ENCODE assay signal across 8 cellular contexts in genomic region chr2:233251306-233252116, GRCh38. TPM values are rescaled to one million over a fixed set of nuclear protein-coding genes. Genes with fewer than 3 reads are reported as not detected.
A peak's percentile ranks its signal among the peaks of the same experiment; 100 is the strongest.
DNase-seq lines count a peak whose midpoint lies in the region; ATAC-seq, FAIRE-seq and TF ChIP-seq lines count a peak whose summit lies in the region.

TSS of gene ATG16L1 (plus strand) at chr2:233251673. CDS start at chr2:233251828, 155 bp downstream.

- H3K4me1 ChIP-seq in Karpas-422 (ENCODE audit: low read length): peaks cover 38% of the 10 kb centered on the region
- peaks cover 18 to 46% (median 32%) of the 10 kb centered on the region in 4 donors for H3K4me1 ChIP-seq in esophagus muscularis mucosa

- peaks cover 15% of the 10 kb centered on the region; the same call in 1 of the 2 replicates for H3K36me3 ChIP-seq in Karpas-422 (ENCODE audit: insufficient read depth, low read length)
- H3K36me3 ChIP-seq in esophagus muscularis mucosa: peaks cover 1 to 20% (median 8%) of the 10 kb centered on the region in 4 donors

- H3K4me2 ChIP-seq in Karpas-422 (ENCODE audit: low read depth, low read length, poor library complexity, severe bottlenecking): peak within 1 kb of the TSS; percentile 93

- H3K9me3 Mint-ChIP-seq in activated T-cell treated with anti-CD3 and anti-CD28 coated beads, Interleukin-2, amount 50 U/mL, for 72 hours: no peaks in the 10 kb centered on the region

- H3K4me3 ChIP-seq in Karpas-422 (ENCODE audit: low read length) (peak within 1 kb of the TSS; percentile 91), esophagus muscularis mucosa (peak within 1 kb of the TSS; percentile 73 to 97 (median 92))

- H3K27ac ChIP-seq in Karpas-422 (ENCODE audit: low read length) (peak within 1 kb of the TSS; percentile 5; the same call in 1 of the 2 replicates), esophagus muscularis mucosa (replicated peaks in 1 of 4) (peak within 1 kb of the TSS; percentile 82 to 95 (median 92))

- TF ChIP-seq POLR2A in esophagus muscularis mucosa (IDR thresholded peaks at IDR 0.05; ENCODE audit: low read depth): peak; percentile 53

- H3K4me1 Mint-ChIP-seq in activated T-cell treated with anti-CD3 and anti-CD28 coated beads, Interleukin-2, amount 50 U/mL, for 72 hours (ENCODE audit: low read depth): peaks cover 78% of the 10 kb centered on the region

- DNase-seq in Daoy (ENCODE audit: low read depth) (peak; percentile 97), Karpas-422 (peak; percentile 98), RCC 7860 (ENCODE audit: low spot score) (peak; percentile 90), esophagus muscularis mucosa (ENCODE audit: extremely low spot score) (peak; percentile 98), myocyte (ENCODE audit: low read depth) (peak; percentile 95)
- peak; percentile 97 for DNase-seq in activated T-cell treated with anti-CD3 and anti-CD28 coated beads, Interleukin-2, amount 50 U/mL, for 72 hours
- peak; percentile 90 to 94 for DNase-seq in stimulated activated CD8-positive, alpha-beta memory T cell treated with anti-CD3 and anti-CD28 coated beads, Interleukin-7, amount 100 ng/mL, for 48 hours (ENCODE audit: extremely low read depth in 1 of 2, low read depth in 1 of 2)

- H3K9me3 ChIP-seq in Karpas-422 (ENCODE audit: low read length) (no peaks in the 10 kb centered on the region), esophagus muscularis mucosa (no peaks in the 10 kb centered on the region)

- H3K27me3 Mint-ChIP-seq in activated T-cell treated with anti-CD3 and anti-CD28 coated beads, Interleukin-2, amount 50 U/mL, for 72 hours (ENCODE audit: low read depth): no peaks in the 10 kb centered on the region

- H3K27ac Mint-ChIP-seq in activated T-cell treated with anti-CD3 and anti-CD28 coated beads, Interleukin-2, amount 50 U/mL, for 72 hours: peak within 1 kb of the TSS; percentile 98

- peaks cover 49% of the 10 kb centered on the region for H3K79me2 ChIP-seq in Karpas-422 (ENCODE audit: low read length)

- TF ChIP-seq EP300 in esophagus muscularis mucosa (IDR thresholded peaks at IDR 0.05): no peak

- peak within 1 kb of the TSS; percentile 89 for H3K9ac ChIP-seq in Karpas-422 (ENCODE audit: low read length)

- peaks cover 31% of the 10 kb centered on the region for H4K20me1 ChIP-seq in Karpas-422 (ENCODE audit: insufficient read depth, low read depth, low read length)

- peak; percentile 92 for ATAC-seq in GM21825 (IDR thresholded peaks at IDR 0.05; ENCODE audit: unreplicated experiment)
- peak; percentile 85 to 87 for ATAC-seq in activated T-cell treated with anti-CD3 and anti-CD28 coated beads, Interleukin-2, amount 50 U/mL, for 72 hours (replicated peaks in 1 of 2)

- peak; percentile 90 to 97 (median 97) for TF ChIP-seq CTCF in esophagus muscularis mucosa (IDR thresholded peaks at IDR 0.05)

- intact Hi-C loops in esophagus muscularis mucosa (cut with DNase I): loop anchor here (5.0 kb wide), 3 partner anchors 191 to 644 kb away; no protein-coding TSS in a partner anchor

- H2AFZ ChIP-seq in Karpas-422 (ENCODE audit: low read length): peak within 1 kb of the TSS; percentile 93

- FAIRE-seq in RCC 7860 (lab: Jason Lieb, UNC): peak; percentile 69

- H3K9me2 ChIP-seq in Karpas-422 (replicated peaks; ENCODE audit: insufficient read depth, low read length): no peaks in the 10 kb centered on the region

- no peaks in the 10 kb centered on the region for H3K27me3 ChIP-seq in Karpas-422 (ENCODE audit: low read length)
- H3K27me3 ChIP-seq in esophagus muscularis mucosa: no peaks in the 10 kb centered on the region

- WGBS in esophagus muscularis mucosa: under 1% methylated on average over 20 of the region's 75 CpGs

- peaks cover 0 to 5% of the 10 kb centered on the region in 2 donors for H3K36me3 Mint-ChIP-seq in activated T-cell treated with anti-CD3 and anti-CD28 coated beads, Interleukin-2, amount 50 U/mL, for 72 hours (ENCODE audit: insufficient read depth in 2 of 2)

- peak within 1 kb of the TSS; percentile 88 to 94 for H3K4me3 Mint-ChIP-seq in activated T-cell treated with anti-CD3 and anti-CD28 coated beads, Interleukin-2, amount 50 U/mL, for 72 hours

RNA-seq across cellular contexts. Expression of gene ATG16L1, which starts in this region (rescaled TPM):
- total RNA-seq in Daoy (2014; rRNA removed; shearing (Covaris generic)): 52.2 and 74.7 TPM in 2 replicates
- 18.2 and 20.2 TPM in 2 replicates for total RNA-seq in Karpas-422 (2014; rRNA removed; shearing (Covaris generic); ENCODE audit: low replicate concordance)
- total RNA-seq in activated T-cell treated with anti-CD3 and anti-CD28 coated beads, Interleukin-2, amount 50 U/mL, for 72 hours: 10 to 100 TPM; 23.6 to 26.0 TPM
- total RNA-seq in esophagus muscularis mucosa (10 to 100 TPM; 24.7 to 40.3 (median 30.2) TPM), myocyte (40.8 and 43.7 TPM in 2 replicates)
- 20.0 TPM for polyA plus RNA-seq in myocyte (2012)

Comparison
In these comparisons a context has a peak if more than half of its experiments do, and no peak if none do; other contexts are left out.
1. Peak in every context shown above with its lines: DNase-seq, ATAC-seq, H3K4me3 ChIP-seq and H3K27ac ChIP-seq.